In the genomic region with DNA sequence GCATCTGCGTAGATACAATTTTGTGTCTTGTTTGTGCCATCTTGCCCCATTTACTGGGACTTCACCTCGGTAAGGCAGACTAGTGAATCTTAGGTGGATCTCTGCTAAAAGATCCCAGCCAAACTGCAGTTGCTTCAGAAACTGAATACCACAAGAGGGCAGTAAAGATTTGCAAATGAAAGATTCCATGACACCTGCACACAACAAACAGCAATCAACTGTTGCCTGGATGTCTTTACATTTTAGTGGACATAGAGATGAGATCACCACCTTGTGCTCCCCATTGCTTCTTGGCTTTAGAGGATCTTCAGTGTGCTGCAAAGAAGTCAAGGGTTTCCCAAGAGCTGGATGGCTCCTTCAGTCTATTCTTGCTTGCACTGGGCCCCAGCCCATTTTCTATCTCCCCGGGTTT, we compare ENCODE assay signal across 8 cellular contexts.
DNase-seq lines count a peak whose midpoint lies in the region; ATAC-seq, FAIRE-seq and TF ChIP-seq lines count a peak whose summit lies in the region.

No MANE protein-coding gene starts in this region.

- H3K27me3 ChIP-seq in GM06990 (replicated peaks; ENCODE audit: control insufficient read depth, insufficient read depth, low read length), result no peaks in the 10 kb centered on the region
- H3K27me3 ChIP-seq in Panc1 (ENCODE audit: control insufficient read depth, insufficient read depth, low read length), result no peaks in the 10 kb centered on the region
- no peaks in the 10 kb centered on the region for H3K27me3 ChIP-seq in HepG2 (ENCODE audit: control insufficient read depth in 1 of 2, insufficient read depth in 2 of 2, low read length in 2 of 2)

- no peak overlapping the region for H3K9ac ChIP-seq in HepG2 (ENCODE audit: insufficient read depth, low read depth, low read length)

- ATAC-seq in Panc1 (peak; percentile 41), HepG2 (peak; percentile 72), HG03442 (IDR thresholded peaks at IDR 0.05; ENCODE audit: unreplicated experiment) (no peak)

- H2AFZ ChIP-seq in HepG2 (ENCODE audit: low read length), result no peak overlapping the region

- intact Hi-C loops in Panc1 (cut with micrococcal nuclease; ENCODE audit: unreplicated experiment) (no loop called here), HepG2 (cut with micrococcal nuclease; ENCODE audit: unreplicated experiment) (loop anchor here (1.0 kb wide), 3 partner anchors 185 to 515 kb away; no protein-coding TSS in a partner anchor)

- H3K36me3 ChIP-seq in GM06990 (ENCODE audit: control insufficient read depth, insufficient read depth, low read length), result no peaks in the 10 kb centered on the region
- no peaks in the 10 kb centered on the region for H3K36me3 ChIP-seq in Panc1 (ENCODE audit: control insufficient read depth, insufficient read depth, low read length)
- H3K36me3 ChIP-seq in HepG2 (replicated peaks in 1 of 2; ENCODE audit: control insufficient read depth in 1 of 2, insufficient read depth in 2 of 2, low read length in 2 of 2), result peaks cover 0 to 7% of the 10 kb centered on the region in 2 experiments; a peak in 1 of 5 replicates

- BruUV-seq in Panc1 (replicated peaks; lab: Mats Ljungman, UMichigan), result no TSS peak
- BruUV-seq in HepG2 (replicated peaks; lab: Mats Ljungman, UMichigan), result no TSS peak

- DNase-seq in A172 (ENCODE audit: low spot score) (peak; percentile 66), GM06990 (ENCODE audit: extremely low read depth, insufficient read length) (no peak), LNCaP clone FGC (ENCODE audit: low read depth) (peak; percentile 77), Panc1 (ENCODE audit: low read depth, low spot score) (no peak), choroid plexus epithelial cell (ENCODE audit: low read depth) (peak; percentile 86), HepG2 (ENCODE audit: low spot score) (peak; percentile 69), urothelium cell line (ENCODE audit: low spot score) (peak; percentile 80)

- H3K4me3 ChIP-seq in GM06990 (replicated peaks; ENCODE audit: low read depth, low read length), result no peak overlapping the region
- H3K4me3 ChIP-seq in LNCaP clone FGC (ENCODE audit: low read depth, low read length), result no peak overlapping the region
- H3K4me3 ChIP-seq in Panc1 (ENCODE audit: low read depth in 2 of 2, low read length in 2 of 2), result no peak overlapping the region
- H3K4me3 ChIP-seq in choroid plexus epithelial cell (ENCODE audit: low read depth, low read length), result no peak overlapping the region
- no peak overlapping the region for H3K4me3 ChIP-seq in HepG2 (replicated peaks in 1 of 3; ENCODE audit: insufficient read depth in 1 of 3, low read depth in 2 of 3, low read length in 3 of 3)

- H3K4me1 ChIP-seq in Panc1 (ENCODE audit: control insufficient read depth, insufficient read depth, low read length) (peaks cover 25% of the 10 kb centered on the region), HepG2 (ENCODE audit: insufficient read depth, low read length) (peaks cover 36% of the 10 kb centered on the region)

- H3K79me2 ChIP-seq in HepG2 (ENCODE audit: insufficient read depth, low read length), result no peaks in the 10 kb centered on the region

- TF ChIP-seq RAD21 in HepG2 (CRISPR knock-in tag; IDR thresholded peaks at IDR 0.05), result peak; percentile 60; the same call in 1 of the 2 replicates

- no peaks in the 10 kb centered on the region for H4K20me1 ChIP-seq in HepG2 (ENCODE audit: insufficient read depth, low read length)

- H3K27ac ChIP-seq in Panc1 (ENCODE audit: low read length) (no peak overlapping the region), HepG2 (ENCODE audit: extremely low read length, insufficient read depth, low read length) (no peak overlapping the region)

- POLR2A ChIA-PET in Panc1 (lab: Charles Lee), result no interaction called here
- POLR2A ChIA-PET in HepG2 (lab: Yijun Ruan, JAX), result no interaction called here

- TF ChIP-seq CTCF in GM06990 (IDR thresholded peaks at IDR 0.05; ENCODE audit: insufficient read depth, low read length, poor library complexity, severe bottlenecking) (peak; percentile 68), LNCaP clone FGC (IDR thresholded peaks at IDR 0.05; ENCODE audit: control insufficient read depth, extremely low read depth, insufficient read depth) (peak; percentile 70), Panc1 (IDR thresholded peaks at IDR 0.05) (peak; percentile 71), choroid plexus epithelial cell (conservative IDR thresholded peaks at IDR 0.05; ENCODE audit: low read depth, low read length) (peak; percentile 76), HepG2 (CRISPR knock-in tag; IDR thresholded peaks at IDR 0.05) (peak; percentile 87)

- in situ Hi-C loops in Panc1 (cut with HindIII; ENCODE audit: low pct_unique_long_range_greater_than_20kb, low sequenced_read_pairs) (no loop called here), HepG2 (cut with HindIII; ENCODE audit: extremely low pct_ligation_motif_present, low pct_unique_long_range_greater_than_20kb) (loop anchor here (5.0 kb wide), 1 partner anchor 192 kb away; no protein-coding TSS in a partner anchor)

- H3K9me3 ChIP-seq in Panc1 (ENCODE audit: control insufficient read depth, insufficient read depth, low read depth, low read length) (no peaks in the 10 kb centered on the region), HepG2 (ENCODE audit: low read length) (no peaks in the 10 kb centered on the region)

- no peak overlapping the region for H3K4me2 ChIP-seq in HepG2 (ENCODE audit: low read depth, low read length)

- CTCF ChIA-PET in Panc1 (lab: Charles Lee), result no interaction called here
- CTCF ChIA-PET in HepG2 (lab: Yijun Ruan, JAX; ENCODE audit: low intra/inter-chr PET ratio, low total read pairs), result interaction anchor here (1.3 to 2.3 kb wide), 3 partner anchors 12 to 191 kb away, joined by 4 to 36 read pairs (median 10); no protein-coding TSS in a partner anchor

- no peak for TF ChIP-seq POLR2A in HepG2 (IDR thresholded peaks at IDR 0.05; ENCODE audit: insufficient read depth in 1 of 2, low read depth in 2 of 2, low read length in 2 of 2)

- FAIRE-seq in HepG2 (lab: Jason Lieb, UNC), result peak; percentile 92
- FAIRE-seq in urothelium cell line (lab: Jason Lieb, UNC), result no peak

- TF ChIP-seq EP300 in HepG2 (IDR thresholded peaks at IDR 0.05; ENCODE audit: low read depth in 2 of 2, low read length in 2 of 2), result no peak
- TF ChIP-seq EP300 in HepG2 (CRISPR knock-in tag; IDR thresholded peaks at IDR 0.05; ENCODE audit: borderline replicate concordance), result no peak

- 60% methylated on average over 3 of the region's 3 CpGs for WGBS in HepG2 (ENCODE audit: low lambda C conversion rate)

TF ChIP-seq in HepG2, 621 proteins besides CTCF, POLR2A, EP300 and RAD21 (continues in another document):
- TF ChIP-seq ZNF180 (CRISPR knock-in tag; IDR thresholded peaks at IDR 0.05; ENCODE audit: borderline replicate concordance, low read depth), result no peak
- TF ChIP-seq ZNF580 (CRISPR knock-in tag; IDR thresholded peaks at IDR 0.05; ENCODE audit: borderline replicate concordance, low read depth), result no peak
- TF ChIP-seq HMGXB3 (CRISPR knock-in tag; IDR thresholded peaks at IDR 0.05; ENCODE audit: borderline replicate concordance), result no peak
- 0 out of 2 replicates have a peak, but pooled peaks have one; percentile 57 for TF ChIP-seq ZNF607 (CRISPR knock-in tag; IDR thresholded peaks at IDR 0.05; ENCODE audit: borderline replicate concordance)
- TF ChIP-seq MIER3 (CRISPR knock-in tag; IDR thresholded peaks at IDR 0.05; ENCODE audit: borderline replicate concordance), result no peak
- TF ChIP-seq DMAP1 (CRISPR knock-in tag; IDR thresholded peaks at IDR 0.05), result no peak
- no peak for TF ChIP-seq NR2F2 (IDR thresholded peaks at IDR 0.05; ENCODE audit: borderline replicate concordance, low read depth)
- 0 out of 2 replicates have a peak, but pooled peaks have one; percentile 41 for TF ChIP-seq FOXJ3 (CRISPR knock-in tag; IDR thresholded peaks at IDR 0.05; ENCODE audit: borderline replicate concordance)
- TF ChIP-seq SMC3 (IDR thresholded peaks at IDR 0.05; ENCODE audit: low read length), result peak; percentile 84
- TF ChIP-seq ZNF230 (CRISPR knock-in tag; IDR thresholded peaks at IDR 0.05), result no peak
- TF ChIP-seq ZNF501 (CRISPR knock-in tag; IDR thresholded peaks at IDR 0.05), result 0 out of 2 replicates have a peak, but pooled peaks have one; percentile 39
- TF ChIP-seq KMT2A (CRISPR knock-in tag; IDR thresholded peaks at IDR 0.05), result no peak
- no peak for TF ChIP-seq CHD2 (IDR thresholded peaks at IDR 0.05; ENCODE audit: low read depth, low read length)
- TF ChIP-seq REXO4 (CRISPR knock-in tag; IDR thresholded peaks at IDR 0.05; ENCODE audit: borderline replicate concordance), result no peak

Comparison
In these comparisons a context has a peak if more than half of its experiments do, and no peak if none do; other contexts are left out.
1. DNase-seq: peak in A172 (single experiment), LNCaP clone FGC (single experiment), choroid plexus epithelial cell (single experiment), HepG2 (single experiment) and urothelium cell line (single experiment); none in GM06990 (single experiment) and Panc1 (single experiment).
2. Peak in every context shown above with its lines, with median percentiles within 50 percentile points of each other: CTCF ChIP-seq.